ENCODE assay signal across 8 cellular contexts in genomic region chr3:27680517-27681246, GRCh38. TPM values are rescaled to one million over a fixed set of nuclear protein-coding genes. Genes with fewer than 3 reads are reported as not detected.
A peak's percentile ranks its signal among the peaks of the same experiment; 100 is the strongest.
DNase-seq lines count a peak whose midpoint lies in the region; ATAC-seq lines count a peak whose summit lies in the region.

No MANE protein-coding gene starts in this region.

- H3K4me1 Mint-ChIP-seq in activated CD4-positive, alpha-beta T cell treated with anti-CD3 and anti-CD28 coated beads for 36 hours, result peaks cover 8% of the 10 kb centered on the region
- H3K4me1 Mint-ChIP-seq in stimulated activated memory B cell treated with anti-CD40 and anti-IgM and Interleukin-4, amounts not matched to agents 10 μg/mL and 1 μg/mL and 100 μg/mL, for 72 hours, result peaks cover 18% of the 10 kb centered on the region

- H3K4me3 ChIP-seq in esophagus (ENCODE audit: low read depth in 1 of 2, low read length in 2 of 2), result no peak overlapping the region

- H3K27me3 ChIP-seq in esophagus (ENCODE audit: control insufficient read depth in 1 of 2, insufficient read depth in 2 of 2, low read length in 2 of 2), result no peaks in the 10 kb centered on the region

- CTCF ChIA-PET in activated CD4-positive, alpha-beta T cell treated with anti-CD3 and anti-CD28 coated beads for 36 hours (lab: Charles Lee), result interaction anchor here (0.5 to 2.5 kb wide), 29 partner anchors 9 to 667 kb away, joined by 3 to 10 read pairs (median 4); no protein-coding TSS in a partner anchor

- DNase-seq in activated CD4-positive, alpha-beta T cell treated with anti-CD3 and anti-CD28 coated beads for 36 hours, result no peak
- DNase-seq in activated CD4-positive, alpha-beta T cell treated with anti-CD3 and anti-CD28 coated beads, Interleukin-2, amount 50 U/mL, for 48 hours, result no peak
- DNase-seq in NCI-H69 (lab: John Stamatoyannopoulos, UW) (peak; percentile 17), HCEC 1CT (no peak), NCI-H526 treated with DMSO at 0.1 percent for 48 hours (lab: John Stamatoyannopoulos, UW) (no peak)

- peak overlapping the region; percentile 65 to 82 for H3K27ac ChIP-seq in esophagus (ENCODE audit: low read depth in 2 of 2, low read length in 1 of 2)

- ATAC-seq in activated CD4-positive, alpha-beta T cell treated with anti-CD3 and anti-CD28 coated beads for 36 hours, result no peak
- no peak for ATAC-seq in stimulated activated memory B cell treated with anti-CD40 and anti-IgM and Interleukin-4, amounts not matched to agents 10 μg/mL and 1 μg/mL and 100 μg/mL, for 72 hours
- ATAC-seq in HG02642 (IDR thresholded peaks at IDR 0.05; ENCODE audit: poor library complexity, unreplicated experiment), result no peak

- POLR2A ChIA-PET in activated CD4-positive, alpha-beta T cell treated with anti-CD3 and anti-CD28 coated beads for 36 hours (lab: Charles Lee), result interaction anchor here (0.7 kb wide), 1 partner anchor 35 kb away, joined by 10 read pairs; no protein-coding TSS in a partner anchor

- no peaks in the 10 kb centered on the region for H3K36me3 ChIP-seq in esophagus (ENCODE audit: control insufficient read depth in 2 of 2, insufficient read depth in 2 of 2, low read length in 1 of 2)

- intact Hi-C loops in activated CD4-positive, alpha-beta T cell treated with anti-CD3 and anti-CD28 coated beads for 36 hours (cut with DNase I, micrococcal nuclease), result loop anchor here (1.0 to 5.0 kb wide), 7 partner anchors 196 to 548 kb away; partner anchors contain the start of gene SLC4A7 (in 2 of the 2)

- H3K9me3 Mint-ChIP-seq in activated CD4-positive, alpha-beta T cell treated with anti-CD3 and anti-CD28 coated beads for 36 hours (ENCODE audit: low read depth), result no peaks in the 10 kb centered on the region
- no peaks in the 10 kb centered on the region for H3K9me3 Mint-ChIP-seq in stimulated activated memory B cell treated with anti-CD40 and anti-IgM and Interleukin-4, amounts not matched to agents 10 μg/mL and 1 μg/mL and 100 μg/mL, for 72 hours

- H3K4me3 Mint-ChIP-seq in activated CD4-positive, alpha-beta T cell treated with anti-CD3 and anti-CD28 coated beads for 36 hours, result peak overlapping the region; percentile 44
- H3K4me3 Mint-ChIP-seq in stimulated activated memory B cell treated with anti-CD40 and anti-IgM and Interleukin-4, amounts not matched to agents 10 μg/mL and 1 μg/mL and 100 μg/mL, for 72 hours, result no peak overlapping the region

- WGBS in esophagus, 2 donors, result 56 to 59% methylated on average over 5 of the region's 5 CpGs

- H3K9me3 ChIP-seq in esophagus (ENCODE audit: control insufficient read depth in 2 of 2, insufficient read depth in 1 of 2, low read depth in 1 of 2, low read length in 1 of 2), result no peaks in the 10 kb centered on the region

- peaks cover 0 to 4% of the 10 kb centered on the region in 2 donors for H3K4me1 ChIP-seq in esophagus (ENCODE audit: control insufficient read depth in 2 of 2, insufficient read depth in 2 of 2, low read length in 1 of 2)

- no peaks in the 10 kb centered on the region for H3K36me3 Mint-ChIP-seq in activated CD4-positive, alpha-beta T cell treated with anti-CD3 and anti-CD28 coated beads for 36 hours (ENCODE audit: low read depth)
- H3K36me3 Mint-ChIP-seq in stimulated activated memory B cell treated with anti-CD40 and anti-IgM and Interleukin-4, amounts not matched to agents 10 μg/mL and 1 μg/mL and 100 μg/mL, for 72 hours, result no peaks in the 10 kb centered on the region

- H3K27ac Mint-ChIP-seq in activated CD4-positive, alpha-beta T cell treated with anti-CD3 and anti-CD28 coated beads for 36 hours, result peak overlapping the region; percentile 80
- peak overlapping the region; percentile 67 for H3K27ac Mint-ChIP-seq in stimulated activated memory B cell treated with anti-CD40 and anti-IgM and Interleukin-4, amounts not matched to agents 10 μg/mL and 1 μg/mL and 100 μg/mL, for 72 hours

- no peaks in the 10 kb centered on the region for H3K27me3 Mint-ChIP-seq in activated CD4-positive, alpha-beta T cell treated with anti-CD3 and anti-CD28 coated beads for 36 hours
- H3K27me3 Mint-ChIP-seq in stimulated activated memory B cell treated with anti-CD40 and anti-IgM and Interleukin-4, amounts not matched to agents 10 μg/mL and 1 μg/mL and 100 μg/mL, for 72 hours, result no peaks in the 10 kb centered on the region

RNA-seq across cellular contexts. Expression of gene EOMES, which starts 41.4 kb away (rescaled TPM):
- total RNA-seq in activated CD4-positive, alpha-beta T cell treated with anti-CD3 and anti-CD28 coated beads for 36 hours, result under 1 TPM; 0.25 TPM
- under 1 TPM; 0.04 to 0.06 TPM for polyA plus RNA-seq in esophagus
